ENCODE assay signal across 9 cellular contexts in genomic region chr15:64843996-64844395, GRCh38. TPM values are rescaled to one million over a fixed set of nuclear protein-coding genes. Genes with fewer than 3 reads are reported as not detected.
A peak's percentile ranks its signal among the peaks of the same experiment; 100 is the strongest.
DNase-seq lines count a peak whose midpoint lies in the region; ATAC-seq, FAIRE-seq and TF ChIP-seq lines count a peak whose summit lies in the region.
"Had no signal": no experiment of that assay in that cellular context is flagged by ENCODE, and none has a peak within 500 bp of the region (broad histone marks: within the 10 kb centered on the region; RNA-seq: fewer than 3 reads in every experiment).

No MANE protein-coding gene starts in this region.

- H3K79me2 ChIP-seq in DOHH2 (ENCODE audit: control insufficient read depth, low read length): peaks cover 69% of the 10 kb centered on the region

- H3K4me1 ChIP-seq in DOHH2 (ENCODE audit: control insufficient read depth, low read length) (peaks cover 66% of the 10 kb centered on the region), psoas muscle (peaks cover 6% of the 10 kb centered on the region), small intestine (ENCODE audit: control insufficient read depth in 2 of 2, insufficient read depth in 1 of 2, low read depth in 1 of 2, low read length in 1 of 2) (peaks cover 0 to 8% of the 10 kb centered on the region in 2 donors)

- intact Hi-C loops in psoas muscle (cut with DNase I): loop anchor here (5.0 kb wide), 1 partner anchor 53 kb away; no protein-coding TSS in a partner anchor

- TF ChIP-seq CTCF in DOHH2 (IDR thresholded peaks at IDR 0.05; ENCODE audit: low read depth, low read length, poor library complexity, severe bottlenecking) (no peak), fibroblast of mammary gland (conservative IDR thresholded peaks at IDR 0.05; ENCODE audit: control insufficient read depth, insufficient read depth, low read depth, low read length) (no peak), psoas muscle (IDR thresholded peaks at IDR 0.05) (no peak)

- no peak for FAIRE-seq in small intestine (lab: Jason Lieb, UNC)

- DNase-seq in SK-MEL-5 (ENCODE audit: low read depth, low spot score) (peak; percentile 36), fibroblast of mammary gland (ENCODE audit: low read depth) (no peak), psoas muscle (no peak), small intestine (no peak), NCI-H2107 treated with DMSO at 0.1 percent for 48 hours (lab: John Stamatoyannopoulos, UW; ENCODE audit: unreplicated experiment) (no peak), NCI-H128 (lab: John Stamatoyannopoulos, UW; ENCODE audit: unreplicated experiment) (no peak)

- ATAC-seq in psoas muscle: no peak
- no peak for ATAC-seq in HG03442 (IDR thresholded peaks at IDR 0.05; ENCODE audit: unreplicated experiment)

- H3K9me2 ChIP-seq in DOHH2 (replicated peaks; ENCODE audit: control insufficient read depth, low read length): no peaks in the 10 kb centered on the region

- H3K27ac ChIP-seq in DOHH2 (ENCODE audit: low read depth, low read length) (peak overlapping the region; percentile 48), psoas muscle (peak overlapping the region; percentile 62), small intestine (ENCODE audit: low read depth in 1 of 2, low read length in 1 of 2) (peak overlapping the region in 1 of 2 donors; percentile 72)

- peaks cover 13% of the 10 kb centered on the region for H3F3A ChIP-seq in DOHH2 (ENCODE audit: control insufficient read depth, insufficient read depth)

- peaks cover 26% of the 10 kb centered on the region for H3K36me3 ChIP-seq in DOHH2 (ENCODE audit: control insufficient read depth, low read length)
- peaks cover 0 to 5% of the 10 kb centered on the region in 2 donors for H3K36me3 ChIP-seq in psoas muscle (ENCODE audit: insufficient read depth in 1 of 2, low read depth in 1 of 2)
- no peaks in the 10 kb centered on the region for H3K36me3 ChIP-seq in small intestine (ENCODE audit: control insufficient read depth in 2 of 2, insufficient read depth in 2 of 2, low read length in 2 of 2)
- H3K36me3 ChIP-seq: cardiac muscle cell had no signal

- H4K20me1 ChIP-seq in DOHH2 (ENCODE audit: control insufficient read depth, insufficient read depth, low read depth, low read length): peaks cover 10% of the 10 kb centered on the region; the same call in 1 of the 2 replicates

- H3K4me3 ChIP-seq in DOHH2 (ENCODE audit: low read length) (peak overlapping the region; percentile 84), fibroblast of mammary gland (ENCODE audit: control insufficient read depth, low read depth, low read length) (peak overlapping the region; percentile 86), psoas muscle (peak overlapping the region; percentile 93), small intestine (ENCODE audit: low read depth in 1 of 2, low read length in 2 of 2) (peak overlapping the region in 1 of 2 donors; percentile 9)
- H3K4me3 ChIP-seq: cardiac muscle cell had no signal

- H3K27me3 ChIP-seq in DOHH2 (ENCODE audit: control insufficient read depth, low read length): no peaks in the 10 kb centered on the region
- no peaks in the 10 kb centered on the region for H3K27me3 ChIP-seq in psoas muscle (ENCODE audit: insufficient read depth in 3 of 3, low read length in 2 of 3)
- H3K27me3 ChIP-seq in small intestine (ENCODE audit: control insufficient read depth in 2 of 2, insufficient read depth in 2 of 2, low read length in 2 of 2): no peaks in the 10 kb centered on the region
- H3K27me3 ChIP-seq: cardiac muscle cell had no signal

- H3K9me3 ChIP-seq in DOHH2 (ENCODE audit: control insufficient read depth, insufficient read depth, low read length) (no peaks in the 10 kb centered on the region), psoas muscle (no peaks in the 10 kb centered on the region), small intestine (ENCODE audit: control insufficient read depth, low read depth) (no peaks in the 10 kb centered on the region)

- WGBS in psoas muscle, 3 donors: 50 to 52% (median 50%) methylated on average over 4 of the region's 4 CpGs
- 53 to 65% (median 58%) methylated on average over 4 of the region's 4 CpGs for WGBS in small intestine, 3 donors

- in situ Hi-C loops in SK-MEL-5 (cut with HindIII; ENCODE audit: low pct_unique_long_range_greater_than_20kb, low sequenced_read_pairs): no loop called here

- H3K4me2 ChIP-seq in DOHH2 (ENCODE audit: low read length): peak overlapping the region; percentile 87

RNA-seq across cellular contexts. Expression of gene PLEKHO2, which starts 2.3 kb away (rescaled TPM):
- total RNA-seq in SK-MEL-5 (2014; rRNA removed; shearing (Covaris generic)): 35.4 and 37.1 TPM in 2 replicates
- polyA plus RNA-seq in SK-MEL-5 (2015; cell fraction: cytosol; rRNA removed): 31.8 and 40.7 TPM in 2 replicates
- 26.4 and 26.6 TPM in 2 replicates for polyA plus RNA-seq in SK-MEL-5 (2015; cell fraction: nucleus; rRNA removed)
- total RNA-seq in psoas muscle: 1 to 10 TPM; 5.2 to 6.7 (median 6.2) TPM
- polyA plus RNA-seq in psoas muscle (1 to 10 TPM; 1.9 to 4.4 (median 2.9) TPM), small intestine (10 to 100 TPM in 1 of 3 donors, 1 to 10 TPM in 2; 1.3 to 17.8 (median 9.2) TPM)

RNA-seq across cellular contexts. Expression of gene PIF1, which starts 18.5 kb away (rescaled TPM):
- total RNA-seq in SK-MEL-5 (2014; rRNA removed; shearing (Covaris generic)): 7.0 and 9.3 TPM in 2 replicates
- 8.6 and 9.8 TPM in 2 replicates for polyA plus RNA-seq in SK-MEL-5 (2015; cell fraction: cytosol; rRNA removed)
- polyA plus RNA-seq in SK-MEL-5 (2015; cell fraction: nucleus; rRNA removed): 84.2 and 87.6 TPM in 2 replicates
- total RNA-seq in psoas muscle: under 1 TPM; 0.24 to 0.52 (median 0.36) TPM
- polyA plus RNA-seq in psoas muscle: under 1 TPM; 0.34 to 0.47 (median 0.36) TPM
- polyA plus RNA-seq in small intestine: 10 to 100 TPM in 1 of 3 donors, under 1 TPM in 2; 0.45 to 11.7 (median 0.81) TPM
